Comparison of ENCODE assay signal across 15 cellular contexts in genomic region chr13:113898391-113898790, GRCh38. TPM values are rescaled to one million over a fixed set of nuclear protein-coding genes. Genes with fewer than 3 reads are reported as not detected.
DNase-seq lines count a peak whose midpoint lies in the region; ATAC-seq and TF ChIP-seq lines count a peak whose summit lies in the region.
"Had no signal": no experiment of that assay in that cellular context is flagged by ENCODE, and none has a peak within 500 bp of the region (broad histone marks: within the 10 kb centered on the region; RNA-seq: fewer than 3 reads in every experiment).

No MANE protein-coding gene starts in this region.

- H3K4me2 ChIP-seq in IMR-90 (ENCODE audit: low read depth, low read length), result no peak overlapping the region

- no peak for ATAC-seq in IMR-90 (ENCODE audit: low read depth)
- ATAC-seq in activated naive CD8-positive, alpha-beta T cell treated with anti-CD3 and anti-CD28 coated beads, Interleukin-2, amount 50 U/mL, for 24 hours, result no peak

- H3K4me1 ChIP-seq in IMR-90 (ENCODE audit: control insufficient read depth, insufficient read depth, low read length) (peaks cover 31% of the 10 kb centered on the region), esophagus muscularis mucosa (peaks cover 19 to 58% (median 47%) of the 10 kb centered on the region in 4 donors)

- peak overlapping the region; percentile 100 for H2BK5ac ChIP-seq in IMR-90 (ENCODE audit: low read depth, low read length, poor library complexity, severe bottlenecking)

- peak overlapping the region; percentile 76 for H4K5ac ChIP-seq in IMR-90 (ENCODE audit: low read depth, low read length)

- no peak overlapping the region for H3K9ac ChIP-seq in IMR-90 (ENCODE audit: low read depth, low read length)

- peak overlapping the region; percentile 100 for H3K4ac ChIP-seq in IMR-90 (ENCODE audit: low read depth, low read length)

- 100% methylated on average over 1 of the region's 15 CpGs; no CpG with 5 or more reads in 1 of the 2 experiments for WGBS in IMR-90 (ENCODE audit: extremely low coverage in 2 of 2, insufficient read length in 1 of 2), 2 experiments
- WGBS in esophagus muscularis mucosa, result 94% methylated on average over 15 of the region's 15 CpGs

- H2BK120ac ChIP-seq in IMR-90 (ENCODE audit: low read depth, low read length), result peak overlapping the region; percentile 100

- intact Hi-C loops in IMR-90 (cut with micrococcal nuclease), result no loop called here
- intact Hi-C loops in esophagus muscularis mucosa (cut with DNase I), result no loop called here

- peaks cover 6% of the 10 kb centered on the region for H3K9me3 Mint-ChIP-seq in osteocyte (ENCODE audit: unreplicated experiment)
- no peaks in the 10 kb centered on the region for H3K9me3 Mint-ChIP-seq in activated naive CD8-positive, alpha-beta T cell treated with anti-CD3 and anti-CD28 coated beads, Interleukin-2, amount 50 U/mL, for 24 hours

- peaks cover 18 to 44% of the 10 kb centered on the region in 2 experiments for H3K79me1 ChIP-seq in IMR-90 (ENCODE audit: low read depth in 1 of 2, low read length in 2 of 2)

- peaks cover 4% of the 10 kb centered on the region for H3K27me3 Mint-ChIP-seq in osteocyte (ENCODE audit: unreplicated experiment)
- peaks cover 29% of the 10 kb centered on the region for H3K27me3 Mint-ChIP-seq in activated naive CD8-positive, alpha-beta T cell treated with anti-CD3 and anti-CD28 coated beads, Interleukin-2, amount 50 U/mL, for 24 hours

- peak overlapping the region; percentile 100 for H2BK20ac ChIP-seq in IMR-90 (ENCODE audit: low read depth, low read length)

- no peak for TF ChIP-seq RAD21 in IMR-90 (IDR thresholded peaks at IDR 0.05; ENCODE audit: low read length)

- dilution Hi-C loops in IMR-90 (cut with HindIII; ENCODE audit: low sequenced_read_pairs, unreplicated experiment), result no loop called here

- no peaks in the 10 kb centered on the region for H4K20me1 ChIP-seq in IMR-90 (ENCODE audit: insufficient read depth, low read length)

- H2AK5ac ChIP-seq in IMR-90 (ENCODE audit: low read depth, low read length), result peak overlapping the region; percentile 100

- H4K91ac ChIP-seq in IMR-90 (ENCODE audit: insufficient read depth, low read depth, low read length), result peak overlapping the region; percentile 100

- H3K23ac ChIP-seq in IMR-90 (ENCODE audit: low read depth, low read length), result peak overlapping the region; percentile 99

- H3K4me3 ChIP-seq in IMR-90 (ENCODE audit: insufficient read depth, low read depth, low read length), result no peak overlapping the region
- no peak overlapping the region for H3K4me3 ChIP-seq in esophagus muscularis mucosa

- no peak overlapping the region for H3K4me3 Mint-ChIP-seq in osteocyte (ENCODE audit: unreplicated experiment)
- no peak overlapping the region for H3K4me3 Mint-ChIP-seq in activated naive CD8-positive, alpha-beta T cell treated with anti-CD3 and anti-CD28 coated beads, Interleukin-2, amount 50 U/mL, for 24 hours

- peaks cover 17% of the 10 kb centered on the region for H3K4me1 Mint-ChIP-seq in osteocyte (ENCODE audit: unreplicated experiment)
- H3K4me1 Mint-ChIP-seq in activated naive CD8-positive, alpha-beta T cell treated with anti-CD3 and anti-CD28 coated beads, Interleukin-2, amount 50 U/mL, for 24 hours, result no peaks in the 10 kb centered on the region

- no peaks in the 10 kb centered on the region for H3K36me3 Mint-ChIP-seq in osteocyte (ENCODE audit: unreplicated experiment)
- no peaks in the 10 kb centered on the region for H3K36me3 Mint-ChIP-seq in activated naive CD8-positive, alpha-beta T cell treated with anti-CD3 and anti-CD28 coated beads, Interleukin-2, amount 50 U/mL, for 24 hours (ENCODE audit: low read depth)

- H2AFZ ChIP-seq in IMR-90 (replicated peaks; ENCODE audit: low read length, poor library complexity), result no peak overlapping the region

- H3K18ac ChIP-seq in IMR-90 (ENCODE audit: low read depth, low read length), result peak overlapping the region; percentile 86

- H3K27me3 ChIP-seq in IMR-90 (ENCODE audit: control insufficient read depth, insufficient read depth, low read length) (no peaks in the 10 kb centered on the region), esophagus muscularis mucosa (no peaks in the 10 kb centered on the region)

- peak overlapping the region; percentile 97 for H2BK15ac ChIP-seq in IMR-90 (ENCODE audit: low read depth, low read length)

- no peak for TF ChIP-seq EP300 in esophagus muscularis mucosa (IDR thresholded peaks at IDR 0.05)

- in situ Hi-C loops in IMR-90 (cut with MboI; ENCODE audit: low sequenced_read_pairs), result no loop called here
- in situ Hi-C loops in KBM-7 (cut with MboI; ENCODE audit: low pct_unique_long_range_greater_than_20kb, low sequenced_read_pairs), result no loop called here

- peak overlapping the region; percentile 99 for H3K14ac ChIP-seq in IMR-90 (replicated peaks; ENCODE audit: low read depth, low read length)

- H3K9me3 ChIP-seq in IMR-90 (ENCODE audit: control insufficient read depth, insufficient read depth, low read length) (no peaks in the 10 kb centered on the region), esophagus muscularis mucosa (no peaks in the 10 kb centered on the region)

- peak overlapping the region; percentile 94 for H3K27ac ChIP-seq in IMR-90 (ENCODE audit: insufficient read depth, low read length)
- peak overlapping the region in 2 of 4 donors; percentile 21 to 71 for H3K27ac ChIP-seq in esophagus muscularis mucosa (replicated peaks in 1 of 4)

- POLR2A ChIA-PET in IMR-90 (lab: Charles Lee; ENCODE audit: unreplicated experiment), result no interaction called here

- CTCF ChIA-PET in IMR-90 (lab: Yijun Ruan, JAX), result no interaction called here

- TF ChIP-seq CTCF in IMR-90 (conservative IDR thresholded peaks at IDR 0.05; ENCODE audit: low read depth, low read length), result no peak
- no peak for TF ChIP-seq CTCF in esophagus muscularis mucosa (IDR thresholded peaks at IDR 0.05)
- no peak for TF ChIP-seq CTCF in osteocyte (IDR thresholded peaks at IDR 0.05)

- peak overlapping the region; percentile 87 for H2AK9ac ChIP-seq in IMR-90 (replicated peaks; ENCODE audit: low read depth, low read length, poor library complexity)

- no peaks in the 10 kb centered on the region for H3K36me3 ChIP-seq in IMR-90 (ENCODE audit: control insufficient read depth, insufficient read depth, low read length)
- H3K36me3 ChIP-seq in esophagus muscularis mucosa, result no peaks in the 10 kb centered on the region

- no TSS peak for BruUV-seq in IMR-90 (replicated peaks; lab: Mats Ljungman, UMichigan)

- peaks cover 20% of the 10 kb centered on the region for H3K9me1 ChIP-seq in IMR-90 (ENCODE audit: insufficient read depth, low read length)

- DNase-seq in D341Med (ENCODE audit: low spot score) (peak; percentile 2), IMR-90 (no peak), esophagus muscularis mucosa (ENCODE audit: extremely low spot score) (peak; percentile 24), osteocyte (ENCODE audit: extremely low spot score, unreplicated experiment) (peak; percentile 69), germinal center (ENCODE audit: low spot score) (no peak), KBM-7 (no peak)
- DNase-seq in activated naive CD8-positive, alpha-beta T cell treated with anti-CD3 and anti-CD28 coated beads, Interleukin-2, amount 50 U/mL, for 24 hours, result no peak
- DNase-seq in activated CD4-positive, alpha-beta T cell treated with anti-CD3 and anti-CD28 coated beads for 1 hour, result no peak
- DNase-seq: AML-193, COR-L47, DMS153, NCI-H1436 treated with DMSO at 0.1 percent for 48 hours, NCI-H2029 treated with DMSO at 0.1 percent for 48 hours, NCI-H510A, NCI-H774 had no signal

- peak overlapping the region; percentile 98 for H3K56ac ChIP-seq in IMR-90 (ENCODE audit: extremely low read depth, insufficient read depth, low read length)

- TF ChIP-seq POLR2A in IMR-90 (IDR thresholded peaks at IDR 0.05; ENCODE audit: low read depth, low read length) (no peak), esophagus muscularis mucosa (IDR thresholded peaks at IDR 0.05; ENCODE audit: low read depth) (no peak)

- H4K8ac ChIP-seq in IMR-90 (ENCODE audit: low read depth in 2 of 2, low read length in 2 of 2), result peak overlapping the region; percentile 89 to 99

- no peak overlapping the region for H3K27ac Mint-ChIP-seq in osteocyte (ENCODE audit: unreplicated experiment)
- H3K27ac Mint-ChIP-seq in activated naive CD8-positive, alpha-beta T cell treated with anti-CD3 and anti-CD28 coated beads, Interleukin-2, amount 50 U/mL, for 24 hours, result no peak overlapping the region

TF ChIP-seq in IMR-90, 13 proteins besides CTCF, POLR2A, EP300 and RAD21:
- TF ChIP-seq NFE2L2 (IDR thresholded peaks at IDR 0.05; ENCODE audit: low read depth, low read length) (no peak), ELK1 (IDR thresholded peaks at IDR 0.05; ENCODE audit: borderline replicate concordance, low read depth, low read length) (no peak), FOS (IDR thresholded peaks at IDR 0.05; ENCODE audit: low read depth, low read length) (no peak), USF2 (IDR thresholded peaks at IDR 0.05; ENCODE audit: low read depth, low read length) (no peak), BHLHE40 (IDR thresholded peaks at IDR 0.05; ENCODE audit: low read depth, low read length) (no peak), RCOR1 (IDR thresholded peaks at IDR 0.05; ENCODE audit: insufficient replicate concordance, low read length) (no peak), SMC3 (IDR thresholded peaks at IDR 0.05; ENCODE audit: low read depth, low read length) (no peak)
TF ChIP-seq in IMR-90: peak in this region for 0.

RNA-seq across cellular contexts. Expression of gene GAS6, which starts 34.5 kb away (rescaled TPM):
- total RNA-seq in IMR-90 (2012; rRNA removed), result 212 and 220 TPM in 2 replicates
- 795 and 823 TPM in 2 replicates for polyA plus RNA-seq in IMR-90 (2012; rRNA removed)
- 1,010 and 1,498 TPM in 2 replicates for polyA plus RNA-seq in IMR-90 (2012; cell fraction: cytosol; rRNA removed)
- 1,145 and 2,216 TPM in 2 replicates for polyA plus RNA-seq in IMR-90 (2012; cell fraction: nucleus; rRNA removed; ENCODE audit: low replicate concordance)
- 100 to 1,000 TPM; 241 to 459 (median 346) TPM for total RNA-seq in esophagus muscularis mucosa
- 14.8 and 15.0 TPM in 2 replicates for total RNA-seq in osteocyte

Comparison
In these comparisons a context has a peak if more than half of its experiments do, and no peak if none do; other contexts are left out.
1. DNase-seq: peak in D341Med (single experiment), esophagus muscularis mucosa (single experiment) and osteocyte (single experiment); none in IMR-90 (single experiment), activated naive CD8-positive, alpha-beta T cell treated with anti-CD3 and anti-CD28 coated beads, Interleukin-2, amount 50 U/mL, for 24 hours (single experiment), activated CD4-positive, alpha-beta T cell treated with anti-CD3 and anti-CD28 coated beads for 1 hour (single experiment), germinal center (single experiment) and KBM-7 (single experiment).
2. RNA of gene GAS6, which starts 34.5 kb away (total RNA-seq): 241 to 459 TPM in esophagus muscularis mucosa and 212 to 220 TPM in IMR-90; 14.8 to 15.0 TPM in osteocyte; every median in the first group is over 10 times any median in the second.